ENCODE assay signal across 8 cellular contexts in genomic region chr3:179181021-179181472, GRCh38. TPM values are rescaled to one million over a fixed set of nuclear protein-coding genes. Genes with fewer than 3 reads are reported as not detected.
DNase-seq lines count a peak whose midpoint lies in the region; ATAC-seq and TF ChIP-seq lines count a peak whose summit lies in the region.

No MANE protein-coding gene starts in this region.

- H3K27ac ChIP-seq in coronary artery, result peak overlapping the region; percentile 68 to 87

- TF ChIP-seq CTCF in coronary artery (IDR thresholded peaks at IDR 0.05), result no peak

- H3K27me3 Mint-ChIP-seq in activated naive CD8-positive, alpha-beta T cell treated with anti-CD3 and anti-CD28 coated beads, Interleukin-2, amount 10 ng/mL, durations not matched to agents 7 days and 5 days, result no peaks in the 10 kb centered on the region
- H3K27me3 Mint-ChIP-seq in activated naive CD8-positive, alpha-beta T cell treated with anti-CD3 and anti-CD28 coated beads for 36 hours, result no peaks in the 10 kb centered on the region

- H3K4me1 Mint-ChIP-seq in activated naive CD8-positive, alpha-beta T cell treated with anti-CD3 and anti-CD28 coated beads, Interleukin-2, amount 10 ng/mL, durations not matched to agents 7 days and 5 days, result peaks cover 25% of the 10 kb centered on the region
- H3K4me1 Mint-ChIP-seq in activated naive CD8-positive, alpha-beta T cell treated with anti-CD3 and anti-CD28 coated beads for 36 hours, result peaks cover 44% of the 10 kb centered on the region

- H3K9me3 Mint-ChIP-seq in activated naive CD8-positive, alpha-beta T cell treated with anti-CD3 and anti-CD28 coated beads, Interleukin-2, amount 10 ng/mL, durations not matched to agents 7 days and 5 days, result no peaks in the 10 kb centered on the region
- H3K9me3 Mint-ChIP-seq in activated naive CD8-positive, alpha-beta T cell treated with anti-CD3 and anti-CD28 coated beads for 36 hours, result no peaks in the 10 kb centered on the region

- peaks cover 4% of the 10 kb centered on the region for H3K36me3 Mint-ChIP-seq in activated naive CD8-positive, alpha-beta T cell treated with anti-CD3 and anti-CD28 coated beads, Interleukin-2, amount 10 ng/mL, durations not matched to agents 7 days and 5 days
- peaks cover 5% of the 10 kb centered on the region for H3K36me3 Mint-ChIP-seq in activated naive CD8-positive, alpha-beta T cell treated with anti-CD3 and anti-CD28 coated beads for 36 hours

- H3K4me3 Mint-ChIP-seq in activated naive CD8-positive, alpha-beta T cell treated with anti-CD3 and anti-CD28 coated beads, Interleukin-2, amount 10 ng/mL, durations not matched to agents 7 days and 5 days, result no peak overlapping the region
- H3K4me3 Mint-ChIP-seq in activated naive CD8-positive, alpha-beta T cell treated with anti-CD3 and anti-CD28 coated beads for 36 hours, result no peak overlapping the region

- DNase-seq in activated naive CD8-positive, alpha-beta T cell treated with anti-CD3 and anti-CD28 coated beads, Interleukin-2, amount 10 ng/mL, durations not matched to agents 7 days and 5 days, result no peak
- no peak for DNase-seq in activated naive CD8-positive, alpha-beta T cell treated with anti-CD3 and anti-CD28 coated beads for 36 hours
- DNase-seq in coronary artery (ENCODE audit: low spot score) (no peak), skeletal muscle cell (ENCODE audit: low read depth) (peak; percentile 76), kidney tubule cell (ENCODE audit: low spot score) (no peak), GOT3 (lab: John Stamatoyannopoulos, UW) (no peak), NCI-H128 (lab: John Stamatoyannopoulos, UW; ENCODE audit: unreplicated experiment) (no peak)

- POLR2A ChIA-PET in activated naive CD8-positive, alpha-beta T cell treated with anti-CD3 and anti-CD28 coated beads, Interleukin-2, amount 10 ng/mL, durations not matched to agents 7 days and 5 days (lab: Charles Lee), result no interaction called here

- peak overlapping the region; percentile 21 for H3K4me3 ChIP-seq in coronary artery
- H3K4me3 ChIP-seq in skeletal muscle cell (ENCODE audit: low read depth, low read length), result no peak overlapping the region

- ATAC-seq in activated naive CD8-positive, alpha-beta T cell treated with anti-CD3 and anti-CD28 coated beads, Interleukin-2, amount 10 ng/mL, durations not matched to agents 7 days and 5 days (ENCODE audit: low read depth), result peak; percentile 77
- peak; percentile 79 for ATAC-seq in HG03442 (IDR thresholded peaks at IDR 0.05; ENCODE audit: unreplicated experiment)

- H3K27ac Mint-ChIP-seq in activated naive CD8-positive, alpha-beta T cell treated with anti-CD3 and anti-CD28 coated beads, Interleukin-2, amount 10 ng/mL, durations not matched to agents 7 days and 5 days, result no peak overlapping the region
- no peak overlapping the region for H3K27ac Mint-ChIP-seq in activated naive CD8-positive, alpha-beta T cell treated with anti-CD3 and anti-CD28 coated beads for 36 hours

RNA-seq across cellular contexts. Expression of gene PIK3CA, which starts 32.9 kb away (rescaled TPM):
- 10 to 100 TPM; 23.0 to 28.6 TPM for total RNA-seq in activated naive CD8-positive, alpha-beta T cell treated with anti-CD3 and anti-CD28 coated beads, Interleukin-2, amount 10 ng/mL, durations not matched to agents 7 days and 5 days
- total RNA-seq in activated naive CD8-positive, alpha-beta T cell treated with anti-CD3 and anti-CD28 coated beads for 36 hours, result 10 to 100 TPM; 16.8 to 19.0 TPM
